ENCODE assay signal across 17 cellular contexts in the genomic region with DNA sequence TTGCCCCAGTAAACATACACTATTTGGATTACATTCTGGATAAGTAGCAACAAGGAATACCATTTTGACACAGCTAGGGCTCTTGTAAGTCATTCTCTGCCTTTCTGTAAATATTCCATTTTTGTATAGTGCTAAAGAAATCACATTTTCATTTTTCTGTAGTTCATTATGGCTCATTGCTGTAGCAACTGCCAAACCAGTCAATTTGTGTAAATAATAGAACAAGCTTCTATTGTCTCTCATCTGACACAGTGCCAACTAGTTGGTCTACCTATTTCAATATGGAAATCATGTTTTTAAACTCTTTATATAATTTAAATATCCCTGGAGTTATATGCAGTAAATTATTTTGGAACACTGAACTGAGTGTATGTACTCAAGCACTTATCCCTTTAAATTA.
DNase-seq lines count a peak whose midpoint lies in the region; ATAC-seq and TF ChIP-seq lines count a peak whose summit lies in the region.
"Had no signal": no experiment of that assay in that cellular context is flagged by ENCODE, and none has a peak within 500 bp of the region (broad histone marks: within the 10 kb centered on the region; RNA-seq: fewer than 3 reads in every experiment).

No MANE protein-coding gene starts in this region.

- no peak overlapping the region for H2BK5ac ChIP-seq in mesenchymal stem cell (ENCODE audit: low read depth, low read length, poor library complexity, severe bottlenecking)

- H4K8ac ChIP-seq in mesenchymal stem cell (ENCODE audit: low read length) = no peak overlapping the region

- TF ChIP-seq CTCF in mammary epithelial cell (conservative IDR thresholded peaks at IDR 0.05 in 1 of 2, IDR thresholded peaks at IDR 0.05 in 1 of 2; ENCODE audit: extremely low read depth in 1 of 2, insufficient read depth in 1 of 2, low read depth in 1 of 2, low read length in 2 of 2) (no peak), breast epithelium (IDR thresholded peaks at IDR 0.05) (no peak)

- dilution Hi-C loops in mammary epithelial cell (cut with HindIII; ENCODE audit: low sequenced_read_pairs) = no loop called here

- H2BK120ac ChIP-seq in mesenchymal stem cell (ENCODE audit: low read depth, low read length) = no peak overlapping the region

- no peaks in the 10 kb centered on the region for H4K20me1 ChIP-seq in mammary epithelial cell (ENCODE audit: insufficient read depth, low read length)

- no peaks in the 10 kb centered on the region for H3K36me3 ChIP-seq in mammary epithelial cell (ENCODE audit: insufficient read depth, low read length)
- H3K36me3 ChIP-seq in breast epithelium = no peaks in the 10 kb centered on the region
- no peaks in the 10 kb centered on the region for H3K36me3 ChIP-seq in mesenchymal stem cell (ENCODE audit: control insufficient read depth in 1 of 2, insufficient read depth in 2 of 2, low read depth in 1 of 2, low read length in 2 of 2)
- H3K36me3 ChIP-seq: Peyer's patch had no signal

- DNase-seq in mammary epithelial cell (peak; percentile 3), breast epithelium (ENCODE audit: low spot score in 2 of 2) (no peak), NCI-H2029 treated with DMSO at 0.1 percent for 48 hours (lab: John Stamatoyannopoulos, UW) (peak; percentile 32), NCI-H748 (lab: John Stamatoyannopoulos, UW; ENCODE audit: unreplicated experiment) (peak; percentile 82), mesenchymal stem cell (no peak), inferior parietal cortex (ENCODE audit: extremely low spot score) (no peak)
- DNase-seq: ACHN, AML-193, H9, NCI-H1436 treated with DMSO at 0.1 percent for 48 hours, NCI-H2171 treated with DMSO at 0.1 percent for 48 hours, NCI-H524 treated with DMSO at 0.1 percent for 48 hours, Peyer's patch had no signal

- no TSS peak for BruUV-seq in mammary epithelial cell (replicated peaks; lab: Mats Ljungman, UMichigan)

- CTCF ChIA-PET in mammary epithelial cell (lab: Charles Lee; ENCODE audit: low non-redundant PET) = no interaction called here

- no peak overlapping the region for H3K18ac ChIP-seq in mesenchymal stem cell (ENCODE audit: low read depth in 1 of 2, low read length in 2 of 2)

- H3K79me2 ChIP-seq in mammary epithelial cell (ENCODE audit: insufficient read depth, low read length) = no peaks in the 10 kb centered on the region

- no peak overlapping the region for H3K14ac ChIP-seq in mesenchymal stem cell (ENCODE audit: low read length in 2 of 2)

- in situ Hi-C loops in mammary epithelial cell (cut with MboI; ENCODE audit: low sequenced_read_pairs in 2 of 2) = no loop called here

- H3K4me1 ChIP-seq in mammary epithelial cell (ENCODE audit: insufficient read depth, low read length) (no peaks in the 10 kb centered on the region), breast epithelium (no peaks in the 10 kb centered on the region), mesenchymal stem cell (ENCODE audit: control insufficient read depth, insufficient read depth, low read depth, low read length) (no peaks in the 10 kb centered on the region)
- H3K4me1 ChIP-seq: Peyer's patch had no signal

- H3K4me2 ChIP-seq in mammary epithelial cell (ENCODE audit: insufficient read depth, low read depth, low read length) (no peak overlapping the region), mesenchymal stem cell (ENCODE audit: low read length, poor library complexity, severe bottlenecking) (no peak overlapping the region)

- no peaks in the 10 kb centered on the region for H3K79me1 ChIP-seq in mesenchymal stem cell (replicated peaks; ENCODE audit: low read length, poor library complexity, severe bottlenecking)

- H3K9me3 ChIP-seq in mammary epithelial cell (replicated peaks; ENCODE audit: insufficient read depth, low read length) (no peaks in the 10 kb centered on the region), breast epithelium (peaks cover 0 to 14% of the 10 kb centered on the region in 2 donors), mesenchymal stem cell (ENCODE audit: control insufficient read depth, low read length) (peaks cover 6% of the 10 kb centered on the region)
- H3K9me3 ChIP-seq: Peyer's patch had no signal

- no peak for TF ChIP-seq POLR2A in breast epithelium (IDR thresholded peaks at IDR 0.05)

- H3K4me3 ChIP-seq in mammary epithelial cell (replicated peaks in 1 of 3; ENCODE audit: insufficient read depth in 1 of 3, low read depth in 2 of 3, low read length in 3 of 3) = no peak overlapping the region
- no peak overlapping the region for H3K4me3 ChIP-seq in breast epithelium
- H3K4me3 ChIP-seq in mesenchymal stem cell (ENCODE audit: insufficient read depth in 1 of 2, low read depth in 1 of 2, low read length in 2 of 2) = no peak overlapping the region
- H3K4me3 ChIP-seq: Peyer's patch, SK-N-MC had no signal

- H3K27me3 ChIP-seq in mammary epithelial cell (ENCODE audit: insufficient read depth, low read length) = no peaks in the 10 kb centered on the region
- H3K27me3 ChIP-seq in breast epithelium = no peaks in the 10 kb centered on the region
- H3K27me3 ChIP-seq in mesenchymal stem cell (ENCODE audit: control insufficient read depth in 1 of 2, insufficient read depth in 1 of 2, low read length in 2 of 2) = no peaks in the 10 kb centered on the region
- H3K27me3 ChIP-seq: Peyer's patch had no signal

- intact Hi-C loops in mammary epithelial cell (cut with micrococcal nuclease) = no loop called here
- intact Hi-C loops in breast epithelium (cut with DNase I; ENCODE audit: low total_unique reads) = no loop called here

- H3K27ac ChIP-seq in mammary epithelial cell (ENCODE audit: insufficient read depth, low read depth, low read length) = no peak overlapping the region
- peak overlapping the region in 1 of 2 donors; percentile 48 for H3K27ac ChIP-seq in breast epithelium
- H3K27ac ChIP-seq in mesenchymal stem cell (ENCODE audit: low read length, poor library complexity, severe bottlenecking) = no peak overlapping the region
- H3K27ac ChIP-seq: Peyer's patch, SK-N-MC had no signal

- no peak overlapping the region for H2BK15ac ChIP-seq in mesenchymal stem cell (ENCODE audit: low read depth, poor library complexity, severe bottlenecking)

- H2AFZ ChIP-seq in mammary epithelial cell (ENCODE audit: low read depth, low read length) (no peak overlapping the region), mesenchymal stem cell (ENCODE audit: low read depth, low read length) (no peak overlapping the region)

- H3K23ac ChIP-seq in mesenchymal stem cell (ENCODE audit: low read length in 2 of 2) = no peak overlapping the region

- H3K9ac ChIP-seq in mammary epithelial cell (ENCODE audit: insufficient read depth, low read length) (no peak overlapping the region), mesenchymal stem cell (ENCODE audit: low read length) (peak overlapping the region; percentile 62)

- no peak overlapping the region for H3K4ac ChIP-seq in mesenchymal stem cell (ENCODE audit: low read depth in 1 of 2, low read length in 2 of 2)

- ATAC-seq in HG03432 (IDR thresholded peaks at IDR 0.05; ENCODE audit: unreplicated experiment) (no peak), HG03280 (IDR thresholded peaks at IDR 0.05; ENCODE audit: unreplicated experiment) (no peak)
- ATAC-seq: Right ventricle myocardium inferior had no signal

- no peak overlapping the region for H4K91ac ChIP-seq in mesenchymal stem cell (ENCODE audit: low read length)

- H2BK12ac ChIP-seq in mesenchymal stem cell (ENCODE audit: low read length in 2 of 2) = no peak overlapping the region

- H2AK5ac ChIP-seq in mesenchymal stem cell (ENCODE audit: low read length, severe bottlenecking) = no peak overlapping the region

Comparison
In these comparisons a context has a peak if more than half of its experiments do, and no peak if none do; other contexts are left out.
1. DNase-seq: peak in mammary epithelial cell (single experiment), NCI-H2029 treated with DMSO at 0.1 percent for 48 hours (single experiment) and NCI-H748 (single experiment); none in breast epithelium (0 of 2), mesenchymal stem cell (single experiment) and inferior parietal cortex (single experiment).